ENCODE assay signal across 8 cellular contexts in the genomic region with DNA sequence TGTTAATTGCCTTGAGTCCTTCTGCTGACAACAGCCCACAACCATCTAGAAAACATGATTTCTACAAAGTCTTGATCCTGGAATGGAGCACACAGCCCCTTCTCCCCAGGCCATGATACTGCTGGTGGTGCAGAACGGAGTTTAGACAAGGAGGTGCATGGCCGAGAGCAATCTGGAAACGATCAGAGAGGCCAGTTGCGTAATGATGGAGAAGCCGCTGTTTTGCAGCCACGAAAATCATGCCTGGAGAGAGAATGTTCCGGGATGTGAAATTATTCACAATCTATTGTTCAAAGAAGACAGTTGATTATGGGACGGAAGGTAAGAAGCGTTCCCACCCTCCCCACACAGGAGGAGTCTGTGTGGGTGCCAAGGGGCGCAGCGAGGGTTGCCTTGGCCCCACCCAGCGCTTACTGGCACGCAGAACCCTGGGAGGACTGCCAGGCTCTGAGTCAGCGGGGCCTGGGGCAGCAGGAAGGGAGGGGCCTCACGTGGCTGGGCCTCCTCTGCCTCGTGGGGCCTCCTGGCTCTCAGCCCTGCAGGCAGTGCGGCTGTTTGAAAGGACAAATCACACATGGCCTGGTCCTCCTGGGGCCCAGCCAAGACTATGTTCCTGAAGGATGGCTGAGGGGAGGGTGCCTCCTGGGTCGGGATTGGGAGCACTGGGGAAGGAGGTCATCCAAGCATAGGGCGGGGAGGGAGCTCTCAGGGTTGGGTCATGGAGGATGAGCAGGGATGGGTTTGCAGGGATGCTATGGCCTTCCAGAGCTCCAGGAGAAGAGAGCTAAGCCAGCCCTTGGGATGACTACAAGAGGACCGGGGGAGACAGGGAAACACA. TPM values are rescaled to one million over a fixed set of nuclear protein-coding genes. Genes with fewer than 3 reads are reported as not detected.
DNase-seq lines count a peak whose midpoint lies in the region; TF ChIP-seq lines count a peak whose summit lies in the region.

No MANE protein-coding gene starts in this region.

- H3K36me3 Mint-ChIP-seq in CD14-positive monocyte, result peaks cover 3 to 4% of the 10 kb centered on the region in 2 donors

- no peaks in the 10 kb centered on the region for H3K27me3 ChIP-seq in SJSA1 (replicated peaks)
- H3K27me3 ChIP-seq in osteoblast (ENCODE audit: insufficient read depth, low read length), result no peaks in the 10 kb centered on the region

- peaks cover 6% of the 10 kb centered on the region for H3K79me2 ChIP-seq in osteoblast (ENCODE audit: insufficient read depth, low read length)

- H3K4me2 ChIP-seq in osteoblast (ENCODE audit: insufficient read depth, low read length), result peak overlapping the region; percentile 71

- peak overlapping the region; percentile 54 for H2AFZ ChIP-seq in osteoblast (ENCODE audit: low read length)

- no peaks in the 10 kb centered on the region for H3K9me3 ChIP-seq in SJSA1 (replicated peaks)
- H3K9me3 ChIP-seq in osteoblast (ENCODE audit: low read depth, low read length), result no peaks in the 10 kb centered on the region

- H3K4me1 ChIP-seq in SJSA1 (replicated peaks) (peaks cover 42% of the 10 kb centered on the region), osteoblast (ENCODE audit: insufficient read depth, low read length) (peaks cover 40% of the 10 kb centered on the region)

- peaks cover 0 to 6% (median 0%) of the 10 kb centered on the region in 7 donors for H3K9me3 Mint-ChIP-seq in CD14-positive monocyte

- intact Hi-C loops in CD14-positive monocyte (cut with micrococcal nuclease), result loop anchor here in 1 of 2 donors (10.0 kb wide), 1 partner anchor 47 kb away; the partner anchor contains the start of gene ADISSP

- H3K4me3 ChIP-seq in SJSA1 (peak overlapping the region; percentile 21), fibroblast of villous mesenchyme (ENCODE audit: low read depth, low read length) (peak overlapping the region; percentile 60), osteoblast (ENCODE audit: insufficient read depth, low read length) (peak overlapping the region; percentile 58)

- no peaks in the 10 kb centered on the region for H4K20me1 ChIP-seq in osteoblast (ENCODE audit: insufficient read depth, low read length)

- TF ChIP-seq CTCF in CD14-positive monocyte (IDR thresholded peaks at IDR 0.05), result no peak
- no peak for TF ChIP-seq CTCF in fibroblast of villous mesenchyme (IDR thresholded peaks at IDR 0.05; ENCODE audit: insufficient read depth, low read depth, low read length)
- TF ChIP-seq CTCF in osteoblast (IDR thresholded peaks at IDR 0.05; ENCODE audit: extremely low read depth, low read depth, low read length), result no peak

- H3K27me3 Mint-ChIP-seq in CD14-positive monocyte (ENCODE audit: low read depth in 3 of 3), result peaks cover 0 to 3% (median 3%) of the 10 kb centered on the region in 3 donors

- in situ Hi-C loops in KBM-7 (cut with MboI; ENCODE audit: low pct_unique_long_range_greater_than_20kb, low sequenced_read_pairs), result no loop called here

- DNase-seq in CD14-positive monocyte (ENCODE audit: low spot score), result peak; percentile 97
- DNase-seq in KBM-7, result peak; percentile 94
- DNase-seq in SJSA1 (ENCODE audit: low read depth in 1 of 2, low spot score in 2 of 2), result peak; percentile 99 to 100
- DNase-seq in activated naive CD4-positive, alpha-beta T cell (lab: John Stamatoyannopoulos, UW), result peak; percentile 52 to 95 (median 76)
- DNase-seq in fibroblast of villous mesenchyme (ENCODE audit: low read depth), result peak; percentile 99
- DNase-seq in osteoblast (ENCODE audit: insufficient read length, low spot score, missing footprints), result peak; percentile 98
- DNase-seq in substantia nigra (lab: John Stamatoyannopoulos, UW), result peak; percentile 83 to 99 (median 94)
- no peak for DNase-seq in GM19238 (ENCODE audit: insufficient read length, low spot score)

- peak overlapping the region; percentile 82 to 94 for H3K4me3 Mint-ChIP-seq in CD14-positive monocyte

- H3K36me3 ChIP-seq in SJSA1, result peaks cover under 1% of the 10 kb centered on the region; the same call in 1 of the 2 replicates
- no peaks in the 10 kb centered on the region for H3K36me3 ChIP-seq in osteoblast (ENCODE audit: insufficient read depth, low read length)

- peaks cover 60% of the 10 kb centered on the region for H3K4me1 Mint-ChIP-seq in CD14-positive monocyte

- peak overlapping the region; percentile 97 to 99 (median 99) for H3K27ac Mint-ChIP-seq in CD14-positive monocyte

- peak overlapping the region; percentile 87 for H3K27ac ChIP-seq in SJSA1
- peak overlapping the region; percentile 93 for H3K27ac ChIP-seq in osteoblast (ENCODE audit: low read depth, low read length)
- peak overlapping the region; percentile 98 for H3K27ac ChIP-seq in substantia nigra (ENCODE audit: low read depth, low read length, poor library complexity, severe bottlenecking)

RNA-seq across cellular contexts. Expression of gene AP5S1, which starts 8.7 kb away (rescaled TPM):
- polyA plus RNA-seq in CD14-positive monocyte, result 10 to 100 TPM in 1 of 2 donors, 1 to 10 TPM in 1; 8.6 to 10.8 TPM
- 17.2 and 17.7 TPM in 2 replicates for total RNA-seq in SJSA1 (2014; rRNA removed; shearing (Covaris generic))
- total RNA-seq in fibroblast of villous mesenchyme, result 17.7 and 20.6 TPM in 2 replicates
- total RNA-seq in osteoblast, result 23.9 and 25.3 TPM in 2 replicates

RNA-seq across cellular contexts. Expression of gene CDC25B, which starts 15.5 kb away (rescaled TPM):
- polyA plus RNA-seq in CD14-positive monocyte, result 1 to 10 TPM; 3.6 to 4.0 TPM
- 74.6 and 76.0 TPM in 2 replicates for total RNA-seq in SJSA1 (2014; rRNA removed; shearing (Covaris generic))
- total RNA-seq in fibroblast of villous mesenchyme (28.0 and 46.2 TPM in 2 replicates), osteoblast (20.6 and 23.5 TPM in 2 replicates)

RNA-seq across cellular contexts. Expression of gene CENPB, which starts 25.1 kb away (rescaled TPM):
- polyA plus RNA-seq in CD14-positive monocyte, result 1 to 10 TPM; 1.1 to 1.4 TPM
- 144 and 158 TPM in 2 replicates for total RNA-seq in SJSA1 (2014; rRNA removed; shearing (Covaris generic))
- total RNA-seq in fibroblast of villous mesenchyme (87.7 and 106 TPM in 2 replicates), osteoblast (95.5 and 101 TPM in 2 replicates)

RNA-seq across cellular contexts. Expression of gene SPEF1, which starts 30.4 kb away (rescaled TPM):
- not detected for polyA plus RNA-seq in CD14-positive monocyte
- not detected in 2 replicates for total RNA-seq in SJSA1 (2014; rRNA removed; shearing (Covaris generic))
- total RNA-seq in fibroblast of villous mesenchyme (under 0.01 and 0.32 TPM in 2 replicates), osteoblast (under 0.01 TPM in 1 of 2 replicates, not detected in the other)

RNA-seq across cellular contexts. Expression of gene MAVS, which starts 35.0 kb away (rescaled TPM):
- polyA plus RNA-seq in CD14-positive monocyte, result 1 to 10 TPM; 1.8 to 3.2 TPM
- 14.4 and 21.5 TPM in 2 replicates for total RNA-seq in SJSA1 (2014; rRNA removed; shearing (Covaris generic))
- total RNA-seq in fibroblast of villous mesenchyme (26.7 and 32.4 TPM in 2 replicates), osteoblast (32.1 and 32.2 TPM in 2 replicates)
